9 cellular contexts compared by ENCODE assay signal in genomic region chr12:49368240-49368600, GRCh38. TPM values are rescaled to one million over a fixed set of nuclear protein-coding genes. Genes with fewer than 3 reads are reported as not detected.
DNase-seq lines count a peak whose midpoint lies in the region; TF ChIP-seq lines count a peak whose summit lies in the region.
"Had no signal": no experiment of that assay in that cellular context is flagged by ENCODE, and none has a peak within 500 bp of the region (broad histone marks: within the 10 kb centered on the region; RNA-seq: fewer than 3 reads in every experiment).

No MANE protein-coding gene starts in this region.

- DNase-seq in GM13977 (ENCODE audit: low spot score) (peak; percentile 22), Peyer's patch (no peak), esophagus muscularis mucosa (ENCODE audit: extremely low spot score) (no peak), retinal pigment epithelial cell (ENCODE audit: low read depth) (no peak), HUDEP-2 (lab: John Stamatoyannopoulos, UW; ENCODE audit: unreplicated experiment in 76 of 76) (no peak), NCI-H510A (lab: John Stamatoyannopoulos, UW) (no peak), 8988T (no peak), HuH-7 (ENCODE audit: low spot score) (no peak)
- DNase-seq: stimulated activated CD4-positive, alpha-beta T cell treated with anti-CD3 and anti-CD28 coated beads, Interleukin-15, amount 100 ng/mL, for 24 hours had no signal

- in situ Hi-C loops in GM13977 (cut with MboI; ENCODE audit: low pct_unique_long_range_greater_than_20kb, low sequenced_read_pairs, unreplicated experiment): no loop called here

- no peak for TF ChIP-seq POLR2A in Peyer's patch (IDR thresholded peaks at IDR 0.05)
- no peak for TF ChIP-seq POLR2A in esophagus muscularis mucosa (IDR thresholded peaks at IDR 0.05; ENCODE audit: low read depth)

- H3K9me3 ChIP-seq in Peyer's patch (no peaks in the 10 kb centered on the region), esophagus muscularis mucosa (no peaks in the 10 kb centered on the region)

- peaks cover 0 to 18% (median 0%) of the 10 kb centered on the region in 4 donors for H3K4me1 ChIP-seq in Peyer's patch
- H3K4me1 ChIP-seq in esophagus muscularis mucosa: peaks cover 27 to 34% (median 29%) of the 10 kb centered on the region in 4 donors

- H3K4me3 ChIP-seq in Peyer's patch: peak overlapping the region in 3 of 4 donors; percentile 77 to 90 (median 87)
- peak overlapping the region; percentile 72 to 88 (median 82) for H3K4me3 ChIP-seq in esophagus muscularis mucosa
- peak overlapping the region; percentile 90 for H3K4me3 ChIP-seq in retinal pigment epithelial cell (ENCODE audit: low read length)

- TF ChIP-seq CTCF in GM13977 (IDR thresholded peaks at IDR 0.05; ENCODE audit: extremely low read depth, insufficient read depth, missing control alignments): no peak
- no peak for TF ChIP-seq CTCF in Peyer's patch (IDR thresholded peaks at IDR 0.05)
- TF ChIP-seq CTCF in esophagus muscularis mucosa (IDR thresholded peaks at IDR 0.05): no peak
- TF ChIP-seq CTCF in retinal pigment epithelial cell (conservative IDR thresholded peaks at IDR 0.05; ENCODE audit: low read depth, low read length): no peak

- H3K36me3 ChIP-seq in Peyer's patch (no peaks in the 10 kb centered on the region), esophagus muscularis mucosa (peaks cover 0 to 2% (median 0%) of the 10 kb centered on the region in 4 donors)

- intact Hi-C loops in esophagus muscularis mucosa (cut with DNase I): loop anchor here (10.0 kb wide), 1 partner anchor 257 kb away; the partner anchor contains the start of gene PRPF40B

- no peak for TF ChIP-seq EP300 in esophagus muscularis mucosa (IDR thresholded peaks at IDR 0.05)

- H3K27me3 ChIP-seq in Peyer's patch: no peaks in the 10 kb centered on the region
- H3K27me3 ChIP-seq in esophagus muscularis mucosa: no peaks in the 10 kb centered on the region

- H3K27ac ChIP-seq in Peyer's patch (peak overlapping the region; percentile 93 to 97 (median 94)), esophagus muscularis mucosa (replicated peaks in 1 of 4) (peak overlapping the region; percentile 92 to 97 (median 96))

- 16% methylated on average over 3 of the region's 3 CpGs for WGBS in esophagus muscularis mucosa

RNA-seq across cellular contexts. Expression of gene SPATS2, which starts 1.0 kb away (rescaled TPM):
- total RNA-seq in Peyer's patch: 10 to 100 TPM; 20.2 to 49.5 (median 24.8) TPM
- total RNA-seq in esophagus muscularis mucosa: 10 to 100 TPM in 3 of 4 donors, 1 to 10 TPM in 1; 9.5 to 16.6 (median 11.5) TPM

RNA-seq across cellular contexts. Expression of gene DNAJC22, which starts 21.5 kb away (rescaled TPM):
- total RNA-seq in Peyer's patch (10 to 100 TPM in 3 of 4 donors, 1 to 10 TPM in 1; 5.0 to 57.8 (median 56.4) TPM), esophagus muscularis mucosa (under 1 TPM in 3 of 4 donors, not detected in 1; 0.17 to 0.34 (median 0.26) TPM)

RNA-seq across cellular contexts. Expression of gene C1QL4, which starts 31.2 kb away (rescaled TPM):
- total RNA-seq in Peyer's patch (not detected), esophagus muscularis mucosa (not detected)

RNA-seq across cellular contexts. Expression of gene TROAP, which starts 45.2 kb away (rescaled TPM):
- 10 to 100 TPM in 2 of 4 donors, 1 to 10 TPM in 2; 8.0 to 28.1 (median 10.2) TPM for total RNA-seq in Peyer's patch
- total RNA-seq in esophagus muscularis mucosa: under 1 TPM in 2 of 4 donors, not detected in 2; 0.26 to 0.80 TPM

Comparison
In these comparisons a context has a peak if more than half of its experiments do, and no peak if none do; other contexts are left out.
1. RNA of gene DNAJC22, which starts 21.5 kb away (total RNA-seq): 5.0 to 57.8 TPM in Peyer's patch; 0.17 to 0.34 TPM in esophagus muscularis mucosa; every median in the first group is over 4 times any median in the second.
2. Peak in every context shown above with its lines, with median percentiles within 50 percentile points of each other: H3K4me3 ChIP-seq.